ENCODE assay signal across 1 cellular context in the genomic region with DNA sequence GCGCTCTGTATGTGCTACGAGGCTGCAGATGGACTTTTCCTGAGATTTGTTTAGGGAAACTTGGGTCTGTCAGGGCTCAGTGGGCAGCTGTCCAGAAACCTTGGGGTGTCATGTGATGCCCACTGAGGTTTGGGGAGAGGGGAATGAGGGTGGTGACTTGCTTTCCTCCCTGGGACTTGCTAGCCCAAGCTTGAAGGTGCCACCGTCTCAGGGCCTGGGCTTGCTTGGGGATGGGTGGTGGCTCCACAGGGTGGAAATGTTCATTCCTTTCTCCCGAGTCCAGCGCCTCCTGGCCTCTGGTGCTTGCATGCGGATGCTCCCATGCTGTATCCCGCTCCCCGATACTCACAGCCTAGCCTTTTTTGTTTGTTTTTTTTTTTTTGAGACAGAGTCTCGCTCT.
TF ChIP-seq lines count a peak whose summit lies in the region.

No MANE protein-coding gene starts in this region.

TF ChIP-seq in WTC11, 78 proteins besides CTCF, POLR2A, EP300 and RAD21:
- TF ChIP-seq AFF4 (CRISPR knock-in tag; IDR thresholded peaks at IDR 0.05; ENCODE audit: borderline replicate concordance) (no peak), GABPB1 (CRISPR knock-in tag; IDR thresholded peaks at IDR 0.05) (no peak), ARID4B (CRISPR knock-in tag; IDR thresholded peaks at IDR 0.05; ENCODE audit: borderline replicate concordance) (no peak), ERG (CRISPR knock-in tag; IDR thresholded peaks at IDR 0.05) (no peak), TEAD1 (CRISPR knock-in tag; IDR thresholded peaks at IDR 0.05) (no peak), IRF2 (CRISPR knock-in tag; IDR thresholded peaks at IDR 0.05; ENCODE audit: borderline replicate concordance, low read depth) (no peak), GTF2I (CRISPR knock-in tag; conservative IDR thresholded peaks at IDR 0.05) (no peak), SMAD4 (CRISPR knock-in tag; IDR thresholded peaks at IDR 0.05) (no peak), CREM (CRISPR knock-in tag; IDR thresholded peaks at IDR 0.05) (no peak), E2F1 (CRISPR knock-in tag; IDR thresholded peaks at IDR 0.05) (no peak)
TF ChIP-seq in WTC11: peak in this region for 0.
